ENCODE assay signal across 8 cellular contexts in genomic region chr22:49669999-49670609, GRCh38.
DNase-seq lines count a peak whose midpoint lies in the region; ATAC-seq and TF ChIP-seq lines count a peak whose summit lies in the region.
"Not testable (repeated sequence)": the region's sequence is repeated elsewhere in the genome, so short reads cannot be mapped to it uniquely, and the experiment has no call there.

No MANE protein-coding gene starts in this region.

- not testable (repeated sequence) for H3K27ac Mint-ChIP-seq in activated CD4-positive, alpha-beta memory T cell treated with anti-CD3 and anti-CD28 coated beads for 36 hours; activated naive CD8-positive, alpha-beta T cell treated with anti-CD3 and anti-CD28 coated beads, Interleukin-2, amount 50 U/mL, for 24 hours

- not testable (repeated sequence) for H3K9me3 Mint-ChIP-seq in activated CD4-positive, alpha-beta memory T cell treated with anti-CD3 and anti-CD28 coated beads for 36 hours; activated naive CD8-positive, alpha-beta T cell treated with anti-CD3 and anti-CD28 coated beads, Interleukin-2, amount 50 U/mL, for 24 hours

- H2BK5ac ChIP-seq in mesendoderm (ENCODE audit: low read length), result not testable (repeated sequence)

- not testable (repeated sequence) for H4K20me1 ChIP-seq in smooth muscle cell (ENCODE audit: low read depth)

- H3K79me2 ChIP-seq in mesendoderm (ENCODE audit: control insufficient read depth, insufficient read depth, low read length); smooth muscle cell (ENCODE audit: low read depth): not testable (repeated sequence)

- not testable (repeated sequence) for H3K4ac ChIP-seq in mesendoderm (ENCODE audit: low read depth, low read length)

- not testable (repeated sequence) for H2AK5ac ChIP-seq in mesendoderm (ENCODE audit: low read length)

- not testable (repeated sequence) for H4K8ac ChIP-seq in mesendoderm (ENCODE audit: low read depth, low read length)

- H3K4me1 ChIP-seq in heart left ventricle (peaks cover 0 to 23% (median 14%) of the 10 kb centered on the region in 12 donors), upper lobe of left lung (peaks cover 24 to 46% (median 25%) of the 10 kb centered on the region in 4 donors)
- H3K4me1 ChIP-seq in mesendoderm (ENCODE audit: control insufficient read depth, low read depth, low read length); smooth muscle cell (ENCODE audit: low read depth): not testable (repeated sequence)

- H3K36me3 ChIP-seq in heart left ventricle; mesendoderm (ENCODE audit: control insufficient read depth, insufficient read depth, low read length); smooth muscle cell (ENCODE audit: low read depth); upper lobe of left lung: not testable (repeated sequence)

- not testable (repeated sequence) for H2BK120ac ChIP-seq in mesendoderm (ENCODE audit: low read depth, low read length)

- not testable (repeated sequence) for H3K79me1 ChIP-seq in mesendoderm (ENCODE audit: low read length)

- peak; percentile 34 for ATAC-seq in activated naive CD8-positive, alpha-beta T cell treated with anti-CD3 and anti-CD28 coated beads, Interleukin-2, amount 50 U/mL, for 24 hours
- ATAC-seq in heart left ventricle, result peak in 1 of 4 donors; percentile 53
- peak in 1 of 2 donors; percentile 35 for ATAC-seq in upper lobe of left lung (ENCODE audit: low FRiP score in 2 of 2)

- H3K4me3 ChIP-seq in heart left ventricle, result peak overlapping the region in 11 of 12 donors; percentile 18 to 55 (median 50)
- not testable (repeated sequence) for H3K4me3 ChIP-seq in mesendoderm (ENCODE audit: low read length); smooth muscle cell
- peak overlapping the region in 3 of 4 donors; percentile 41 to 53 (median 46) for H3K4me3 ChIP-seq in upper lobe of left lung

- intact Hi-C loops in activated CD4-positive, alpha-beta memory T cell treated with anti-CD3 and anti-CD28 coated beads for 36 hours (cut with micrococcal nuclease); heart left ventricle (cut with DNase I): not testable (repeated sequence)

- H3K23ac ChIP-seq in mesendoderm (ENCODE audit: low read length), result not testable (repeated sequence)

- peak overlapping the region; percentile 32 for H3K4me3 Mint-ChIP-seq in activated CD4-positive, alpha-beta memory T cell treated with anti-CD3 and anti-CD28 coated beads for 36 hours
- peak overlapping the region; percentile 49 for H3K4me3 Mint-ChIP-seq in activated naive CD8-positive, alpha-beta T cell treated with anti-CD3 and anti-CD28 coated beads, Interleukin-2, amount 50 U/mL, for 24 hours

- not testable (repeated sequence) for TF ChIP-seq EP300 in upper lobe of left lung (IDR thresholded peaks at IDR 0.05)

- H3K4me2 ChIP-seq in mesendoderm (ENCODE audit: low read length), result peak overlapping the region; percentile 29
- H3K4me2 ChIP-seq in smooth muscle cell, result peak overlapping the region; percentile 68

- H3K27me3 ChIP-seq in heart left ventricle, result peaks cover 0 to 63% (median 37%) of the 10 kb centered on the region in 9 donors
- H3K27me3 ChIP-seq in mesendoderm (ENCODE audit: insufficient read depth, low read length, poor library complexity), result peaks cover 19% of the 10 kb centered on the region
- H3K27me3 ChIP-seq in smooth muscle cell (ENCODE audit: low read depth), result peaks cover 62% of the 10 kb centered on the region
- peaks cover 0 to 23% (median 9%) of the 10 kb centered on the region in 4 donors for H3K27me3 ChIP-seq in upper lobe of left lung

- not testable (repeated sequence) for H2AFZ ChIP-seq in smooth muscle cell (ENCODE audit: low read depth)

- DNase-seq in ELF-1 (ENCODE audit: low read depth, low spot score) (peak; percentile 37), NCI-H345 (lab: John Stamatoyannopoulos, UW) (peak; percentile 47), mesendoderm (peak; percentile 19), upper lobe of left lung (peak in 1 of 2 donors; percentile 85)
- DNase-seq in activated CD4-positive, alpha-beta memory T cell treated with anti-CD3 and anti-CD28 coated beads for 36 hours, result peak; percentile 24
- DNase-seq in activated naive CD8-positive, alpha-beta T cell treated with anti-CD3 and anti-CD28 coated beads, Interleukin-2, amount 50 U/mL, for 24 hours; heart left ventricle; smooth muscle cell (lab: John Stamatoyannopoulos, UW; ENCODE audit: unreplicated experiment): not testable (repeated sequence)

- POLR2A ChIA-PET in activated CD4-positive, alpha-beta memory T cell treated with anti-CD3 and anti-CD28 coated beads for 36 hours (lab: Charles Lee), result interaction anchor here (0.5 kb wide), 1 partner anchor 705 kb away, joined by 5 read pairs; no protein-coding TSS in a partner anchor

- H3K9me3 ChIP-seq in heart left ventricle; smooth muscle cell (replicated peaks; ENCODE audit: low read depth); upper lobe of left lung: not testable (repeated sequence)

- H3F3A ChIP-seq in smooth muscle cell (ENCODE audit: low read depth), result not testable (repeated sequence)

- CTCF ChIA-PET in activated CD4-positive, alpha-beta memory T cell treated with anti-CD3 and anti-CD28 coated beads for 36 hours (lab: Charles Lee), result interaction anchor here (0.8 to 1.1 kb wide), 2 partner anchors 10 to 32 kb away, joined by 4 to 5 read pairs; no protein-coding TSS in a partner anchor

- H3K27me3 Mint-ChIP-seq in activated CD4-positive, alpha-beta memory T cell treated with anti-CD3 and anti-CD28 coated beads for 36 hours, result peaks cover 21% of the 10 kb centered on the region
- H3K27me3 Mint-ChIP-seq in activated naive CD8-positive, alpha-beta T cell treated with anti-CD3 and anti-CD28 coated beads, Interleukin-2, amount 50 U/mL, for 24 hours, result peaks cover 21% of the 10 kb centered on the region

- H3K27ac ChIP-seq in heart left ventricle (peak overlapping the region in 7 of 12 donors; percentile 0 to 76 (median 37)), upper lobe of left lung (peak overlapping the region; percentile 30 to 78 (median 54))
- not testable (repeated sequence) for H3K27ac ChIP-seq in mesendoderm (ENCODE audit: low read depth, low read length); smooth muscle cell (ENCODE audit: low read depth)

- not testable (repeated sequence) for H4K5ac ChIP-seq in mesendoderm (ENCODE audit: low read length)

- peaks cover 25% of the 10 kb centered on the region for H3K4me1 Mint-ChIP-seq in activated CD4-positive, alpha-beta memory T cell treated with anti-CD3 and anti-CD28 coated beads for 36 hours (ENCODE audit: low read depth)
- H3K4me1 Mint-ChIP-seq in activated naive CD8-positive, alpha-beta T cell treated with anti-CD3 and anti-CD28 coated beads, Interleukin-2, amount 50 U/mL, for 24 hours, result peaks cover 30% of the 10 kb centered on the region

- TF ChIP-seq CTCF in heart left ventricle (IDR thresholded peaks at IDR 0.05); smooth muscle cell (IDR thresholded peaks at IDR 0.05; ENCODE audit: borderline replicate concordance, insufficient read depth, poor library complexity, severe bottlenecking); upper lobe of left lung (IDR thresholded peaks at IDR 0.05): not testable (repeated sequence)

- not testable (repeated sequence) for H3K56ac ChIP-seq in mesendoderm (ENCODE audit: low read length)

- TF ChIP-seq POLR2A in heart left ventricle (IDR thresholded peaks at IDR 0.05); upper lobe of left lung (IDR thresholded peaks at IDR 0.05): not testable (repeated sequence)

- H3K9ac ChIP-seq in mesendoderm (ENCODE audit: low read length); smooth muscle cell (ENCODE audit: low read depth): not testable (repeated sequence)

- WGBS in heart left ventricle, 4 donors, result 2 to 4% (median 3%) methylated on average over 14 to 57 of the region's 57 CpGs
- no CpG with 5 or more reads among the region's 57 CpGs for WGBS in mesendoderm (ENCODE audit: extremely low coverage, insufficient coverage, low lambda C conversion rate)
- WGBS in smooth muscle cell (ENCODE audit: low lambda C conversion rate), result 4% methylated on average over 48 of the region's 57 CpGs
- 2% methylated on average over 16 to 50 of the region's 57 CpGs for WGBS in upper lobe of left lung, 2 donors

- not testable (repeated sequence) for H3K36me3 Mint-ChIP-seq in activated CD4-positive, alpha-beta memory T cell treated with anti-CD3 and anti-CD28 coated beads for 36 hours; activated naive CD8-positive, alpha-beta T cell treated with anti-CD3 and anti-CD28 coated beads, Interleukin-2, amount 50 U/mL, for 24 hours (ENCODE audit: low read depth)

- not testable (repeated sequence) for H3K18ac ChIP-seq in mesendoderm (ENCODE audit: low read length)

- H2BK15ac ChIP-seq in mesendoderm (replicated peaks; ENCODE audit: low read depth), result not testable (repeated sequence)
